Comparison of ENCODE assay signal across 1 cellular context in the genomic region with DNA sequence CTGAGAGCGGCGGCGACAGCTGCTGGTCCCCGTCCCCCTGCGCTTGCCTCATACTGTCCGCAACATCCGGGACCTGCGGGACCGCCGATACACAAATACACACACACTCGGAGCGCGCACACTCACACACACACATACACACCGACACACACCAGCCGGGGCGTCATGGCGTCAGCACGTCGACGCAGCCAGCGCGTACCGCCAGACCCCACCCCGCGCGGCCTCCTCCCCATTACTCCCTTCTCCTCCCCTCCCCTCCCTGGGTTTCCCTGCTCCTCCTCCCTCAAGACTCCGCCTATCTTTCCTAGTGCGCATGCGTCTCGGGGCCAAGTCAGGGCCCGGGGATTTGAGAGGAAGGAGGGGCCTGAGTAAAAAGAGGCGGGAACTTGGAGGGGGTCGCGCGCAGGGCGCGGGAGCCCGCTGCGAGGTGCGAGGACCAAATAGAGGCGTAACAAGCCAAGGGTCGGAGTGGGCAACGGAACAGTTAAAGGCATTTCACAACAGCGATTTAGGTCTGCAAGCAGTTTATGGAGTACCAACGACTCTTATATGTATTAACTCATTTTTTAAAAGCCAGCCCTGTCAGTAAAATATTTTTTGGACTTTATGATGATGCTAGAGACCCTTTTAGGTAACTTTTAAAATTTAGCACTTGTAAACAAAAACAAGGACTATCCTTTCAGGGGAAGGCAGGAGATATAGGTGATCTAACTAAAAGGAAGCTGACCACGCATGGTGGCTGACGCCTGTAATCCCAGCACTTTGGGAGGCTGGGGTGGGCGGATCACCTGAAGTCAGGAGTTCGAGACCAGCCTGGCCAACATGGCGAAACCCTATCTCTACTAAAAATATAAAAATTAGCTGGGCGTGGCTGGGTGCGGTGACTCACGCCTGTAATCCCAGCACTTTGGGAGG.
TF ChIP-seq lines count a peak whose summit lies in the region.

A gene (minus strand): TSS at position 165 of the 915 bp plus-strand sequence. CDS start 55,287 bp downstream, outside the sequence.

TF ChIP-seq in K562, 482 proteins besides CTCF, POLR2A, EP300 and RAD21 (continued from another document and continues in another):
- TF ChIP-seq, protein P1, sequence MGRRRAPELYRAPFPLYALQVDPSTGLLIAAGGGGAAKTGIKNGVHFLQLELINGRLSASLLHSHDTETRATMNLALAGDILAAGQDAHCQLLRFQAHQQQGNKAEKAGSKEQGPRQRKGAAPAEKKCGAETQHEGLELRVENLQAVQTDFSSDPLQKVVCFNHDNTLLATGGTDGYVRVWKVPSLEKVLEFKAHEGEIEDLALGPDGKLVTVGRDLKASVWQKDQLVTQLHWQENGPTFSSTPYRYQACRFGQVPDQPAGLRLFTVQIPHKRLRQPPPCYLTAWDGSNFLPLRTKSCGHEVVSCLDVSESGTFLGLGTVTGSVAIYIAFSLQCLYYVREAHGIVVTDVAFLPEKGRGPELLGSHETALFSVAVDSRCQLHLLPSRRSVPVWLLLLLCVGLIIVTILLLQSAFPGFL (CRISPR knock-in tag; IDR thresholded peaks at IDR 0.05) = no peak
- TF ChIP-seq MTF1 (CRISPR knock-in tag; IDR thresholded peaks at IDR 0.05; ENCODE audit: borderline replicate concordance) = no peak
- TF ChIP-seq SOX6 (IDR thresholded peaks at IDR 0.05) = peak; percentile 57
- TF ChIP-seq, protein P2, sequence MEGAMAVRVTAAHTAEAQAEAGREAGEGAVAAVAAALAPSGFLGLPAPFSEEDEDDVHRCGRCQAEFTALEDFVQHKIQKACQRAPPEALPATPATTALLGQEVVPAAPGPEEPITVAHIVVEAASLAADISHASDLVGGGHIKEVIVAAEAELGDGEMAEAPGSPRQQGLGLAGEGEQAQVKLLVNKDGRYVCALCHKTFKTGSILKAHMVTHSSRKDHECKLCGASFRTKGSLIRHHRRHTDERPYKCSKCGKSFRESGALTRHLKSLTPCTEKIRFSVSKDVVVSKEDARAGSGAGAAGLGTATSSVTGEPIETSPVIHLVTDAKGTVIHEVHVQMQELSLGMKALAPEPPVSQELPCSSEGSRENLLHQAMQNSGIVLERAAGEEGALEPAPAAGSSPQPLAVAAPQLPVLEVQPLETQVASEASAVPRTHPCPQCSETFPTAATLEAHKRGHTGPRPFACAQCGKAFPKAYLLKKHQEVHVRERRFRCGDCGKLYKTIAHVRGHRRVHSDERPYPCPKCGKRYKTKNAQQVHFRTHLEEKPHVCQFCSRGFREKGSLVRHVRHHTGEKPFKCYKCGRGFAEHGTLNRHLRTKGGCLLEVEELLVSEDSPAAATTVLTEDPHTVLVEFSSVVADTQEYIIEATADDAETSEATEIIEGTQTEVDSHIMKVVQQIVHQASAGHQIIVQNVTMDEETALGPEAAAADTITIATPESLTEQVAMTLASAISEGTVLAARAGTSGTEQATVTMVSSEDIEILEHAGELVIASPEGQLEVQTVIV (CRISPR knock-in tag; IDR thresholded peaks at IDR 0.05; ENCODE audit: borderline replicate concordance) = no peak
- peak; percentile 54 for TF ChIP-seq TBP (optimal IDR thresholded peaks at IDR 0.05; ENCODE audit: low read depth, low read length)
- TF ChIP-seq ZZZ3 (IDR thresholded peaks at IDR 0.05) = no peak
- TF ChIP-seq, protein P3, sequence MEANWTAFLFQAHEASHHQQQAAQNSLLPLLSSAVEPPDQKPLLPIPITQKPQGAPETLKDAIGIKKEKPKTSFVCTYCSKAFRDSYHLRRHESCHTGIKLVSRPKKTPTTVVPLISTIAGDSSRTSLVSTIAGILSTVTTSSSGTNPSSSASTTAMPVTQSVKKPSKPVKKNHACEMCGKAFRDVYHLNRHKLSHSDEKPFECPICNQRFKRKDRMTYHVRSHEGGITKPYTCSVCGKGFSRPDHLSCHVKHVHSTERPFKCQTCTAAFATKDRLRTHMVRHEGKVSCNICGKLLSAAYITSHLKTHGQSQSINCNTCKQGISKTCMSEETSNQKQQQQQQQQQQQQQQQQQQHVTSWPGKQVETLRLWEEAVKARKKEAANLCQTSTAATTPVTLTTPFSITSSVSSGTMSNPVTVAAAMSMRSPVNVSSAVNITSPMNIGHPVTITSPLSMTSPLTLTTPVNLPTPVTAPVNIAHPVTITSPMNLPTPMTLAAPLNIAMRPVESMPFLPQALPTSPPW (CRISPR knock-in tag; IDR thresholded peaks at IDR 0.05) = peak; percentile 93
- no peak for TF ChIP-seq MAFK (IDR thresholded peaks at IDR 0.05; ENCODE audit: low read length)
- TF ChIP-seq ZNF134 (CRISPR knock-in tag; conservative IDR thresholded peaks at IDR 0.05) = no peak
- TF ChIP-seq, protein P4, sequence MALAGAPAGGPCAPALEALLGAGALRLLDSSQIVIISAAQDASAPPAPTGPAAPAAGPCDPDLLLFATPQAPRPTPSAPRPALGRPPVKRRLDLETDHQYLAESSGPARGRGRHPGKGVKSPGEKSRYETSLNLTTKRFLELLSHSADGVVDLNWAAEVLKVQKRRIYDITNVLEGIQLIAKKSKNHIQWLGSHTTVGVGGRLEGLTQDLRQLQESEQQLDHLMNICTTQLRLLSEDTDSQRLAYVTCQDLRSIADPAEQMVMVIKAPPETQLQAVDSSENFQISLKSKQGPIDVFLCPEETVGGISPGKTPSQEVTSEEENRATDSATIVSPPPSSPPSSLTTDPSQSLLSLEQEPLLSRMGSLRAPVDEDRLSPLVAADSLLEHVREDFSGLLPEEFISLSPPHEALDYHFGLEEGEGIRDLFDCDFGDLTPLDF (CRISPR knock-in tag; IDR thresholded peaks at IDR 0.05) = peak; percentile 91
- TF ChIP-seq, protein P5, sequence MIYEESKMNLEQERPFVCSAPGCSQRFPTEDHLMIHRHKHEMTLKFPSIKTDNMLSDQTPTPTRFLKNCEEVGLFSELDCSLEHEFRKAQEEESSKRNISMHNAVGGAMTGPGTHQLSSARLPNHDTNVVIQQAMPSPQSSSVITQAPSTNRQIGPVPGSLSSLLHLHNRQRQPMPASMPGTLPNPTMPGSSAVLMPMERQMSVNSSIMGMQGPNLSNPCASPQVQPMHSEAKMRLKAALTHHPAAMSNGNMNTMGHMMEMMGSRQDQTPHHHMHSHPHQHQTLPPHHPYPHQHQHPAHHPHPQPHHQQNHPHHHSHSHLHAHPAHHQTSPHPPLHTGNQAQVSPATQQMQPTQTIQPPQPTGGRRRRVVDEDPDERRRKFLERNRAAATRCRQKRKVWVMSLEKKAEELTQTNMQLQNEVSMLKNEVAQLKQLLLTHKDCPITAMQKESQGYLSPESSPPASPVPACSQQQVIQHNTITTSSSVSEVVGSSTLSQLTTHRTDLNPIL (CRISPR knock-in tag; IDR thresholded peaks at IDR 0.05) = no peak
- TF ChIP-seq SNRNP70 (optimal IDR thresholded peaks at IDR 0.05; ENCODE audit: low read depth, low read length) = no peak
- TF ChIP-seq, protein P6, sequence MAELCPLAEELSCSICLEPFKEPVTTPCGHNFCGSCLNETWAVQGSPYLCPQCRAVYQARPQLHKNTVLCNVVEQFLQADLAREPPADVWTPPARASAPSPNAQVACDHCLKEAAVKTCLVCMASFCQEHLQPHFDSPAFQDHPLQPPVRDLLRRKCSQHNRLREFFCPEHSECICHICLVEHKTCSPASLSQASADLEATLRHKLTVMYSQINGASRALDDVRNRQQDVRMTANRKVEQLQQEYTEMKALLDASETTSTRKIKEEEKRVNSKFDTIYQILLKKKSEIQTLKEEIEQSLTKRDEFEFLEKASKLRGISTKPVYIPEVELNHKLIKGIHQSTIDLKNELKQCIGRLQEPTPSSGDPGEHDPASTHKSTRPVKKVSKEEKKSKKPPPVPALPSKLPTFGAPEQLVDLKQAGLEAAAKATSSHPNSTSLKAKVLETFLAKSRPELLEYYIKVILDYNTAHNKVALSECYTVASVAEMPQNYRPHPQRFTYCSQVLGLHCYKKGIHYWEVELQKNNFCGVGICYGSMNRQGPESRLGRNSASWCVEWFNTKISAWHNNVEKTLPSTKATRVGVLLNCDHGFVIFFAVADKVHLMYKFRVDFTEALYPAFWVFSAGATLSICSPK (IDR thresholded peaks at IDR 0.05; ENCODE audit: borderline replicate concordance) = no peak
- TF ChIP-seq, protein P7, sequence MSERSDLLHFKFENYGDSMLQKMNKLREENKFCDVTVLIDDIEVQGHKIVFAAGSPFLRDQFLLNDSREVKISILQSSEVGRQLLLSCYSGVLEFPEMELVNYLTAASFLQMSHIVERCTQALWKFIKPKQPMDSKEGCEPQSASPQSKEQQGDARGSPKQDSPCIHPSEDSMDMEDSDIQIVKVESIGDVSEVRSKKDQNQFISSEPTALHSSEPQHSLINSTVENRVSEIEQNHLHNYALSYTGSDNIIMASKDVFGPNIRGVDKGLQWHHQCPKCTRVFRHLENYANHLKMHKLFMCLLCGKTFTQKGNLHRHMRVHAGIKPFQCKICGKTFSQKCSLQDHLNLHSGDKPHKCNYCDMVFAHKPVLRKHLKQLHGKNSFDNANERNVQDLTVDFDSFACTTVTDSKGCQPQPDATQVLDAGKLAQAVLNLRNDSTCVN (CRISPR knock-in tag; IDR thresholded peaks at IDR 0.05) = no peak
- peak; percentile 91 for TF ChIP-seq MYNN (IDR thresholded peaks at IDR 0.05)
- TF ChIP-seq MYNN (CRISPR knock-in tag; IDR thresholded peaks at IDR 0.05) = no peak
- TF ChIP-seq BCOR (IDR thresholded peaks at IDR 0.05) = 0 out of 2 replicates have a peak, but pooled peaks have one; percentile 16
- TF ChIP-seq ZNF561 (CRISPR knock-in tag; conservative IDR thresholded peaks at IDR 0.05) = no peak
- TF ChIP-seq YY1 (IDR thresholded peaks at IDR 0.05; ENCODE audit: borderline replicate concordance in 1 of 3, control insufficient read depth in 1 of 3, extremely low read depth in 1 of 3, insufficient read depth in 3 of 3, insufficient read length in 1 of 3, insufficient replicate concordance in 2 of 3, low read depth in 1 of 3, low read length in 2 of 3) = peak in 1 of 3 experiments; percentile 48
- TF ChIP-seq NRF1 (conservative IDR thresholded peaks at IDR 0.05 in 1 of 2, IDR thresholded peaks at IDR 0.05 in 1 of 2) = peak; percentile 90 to 93
- TF ChIP-seq, protein P8, sequence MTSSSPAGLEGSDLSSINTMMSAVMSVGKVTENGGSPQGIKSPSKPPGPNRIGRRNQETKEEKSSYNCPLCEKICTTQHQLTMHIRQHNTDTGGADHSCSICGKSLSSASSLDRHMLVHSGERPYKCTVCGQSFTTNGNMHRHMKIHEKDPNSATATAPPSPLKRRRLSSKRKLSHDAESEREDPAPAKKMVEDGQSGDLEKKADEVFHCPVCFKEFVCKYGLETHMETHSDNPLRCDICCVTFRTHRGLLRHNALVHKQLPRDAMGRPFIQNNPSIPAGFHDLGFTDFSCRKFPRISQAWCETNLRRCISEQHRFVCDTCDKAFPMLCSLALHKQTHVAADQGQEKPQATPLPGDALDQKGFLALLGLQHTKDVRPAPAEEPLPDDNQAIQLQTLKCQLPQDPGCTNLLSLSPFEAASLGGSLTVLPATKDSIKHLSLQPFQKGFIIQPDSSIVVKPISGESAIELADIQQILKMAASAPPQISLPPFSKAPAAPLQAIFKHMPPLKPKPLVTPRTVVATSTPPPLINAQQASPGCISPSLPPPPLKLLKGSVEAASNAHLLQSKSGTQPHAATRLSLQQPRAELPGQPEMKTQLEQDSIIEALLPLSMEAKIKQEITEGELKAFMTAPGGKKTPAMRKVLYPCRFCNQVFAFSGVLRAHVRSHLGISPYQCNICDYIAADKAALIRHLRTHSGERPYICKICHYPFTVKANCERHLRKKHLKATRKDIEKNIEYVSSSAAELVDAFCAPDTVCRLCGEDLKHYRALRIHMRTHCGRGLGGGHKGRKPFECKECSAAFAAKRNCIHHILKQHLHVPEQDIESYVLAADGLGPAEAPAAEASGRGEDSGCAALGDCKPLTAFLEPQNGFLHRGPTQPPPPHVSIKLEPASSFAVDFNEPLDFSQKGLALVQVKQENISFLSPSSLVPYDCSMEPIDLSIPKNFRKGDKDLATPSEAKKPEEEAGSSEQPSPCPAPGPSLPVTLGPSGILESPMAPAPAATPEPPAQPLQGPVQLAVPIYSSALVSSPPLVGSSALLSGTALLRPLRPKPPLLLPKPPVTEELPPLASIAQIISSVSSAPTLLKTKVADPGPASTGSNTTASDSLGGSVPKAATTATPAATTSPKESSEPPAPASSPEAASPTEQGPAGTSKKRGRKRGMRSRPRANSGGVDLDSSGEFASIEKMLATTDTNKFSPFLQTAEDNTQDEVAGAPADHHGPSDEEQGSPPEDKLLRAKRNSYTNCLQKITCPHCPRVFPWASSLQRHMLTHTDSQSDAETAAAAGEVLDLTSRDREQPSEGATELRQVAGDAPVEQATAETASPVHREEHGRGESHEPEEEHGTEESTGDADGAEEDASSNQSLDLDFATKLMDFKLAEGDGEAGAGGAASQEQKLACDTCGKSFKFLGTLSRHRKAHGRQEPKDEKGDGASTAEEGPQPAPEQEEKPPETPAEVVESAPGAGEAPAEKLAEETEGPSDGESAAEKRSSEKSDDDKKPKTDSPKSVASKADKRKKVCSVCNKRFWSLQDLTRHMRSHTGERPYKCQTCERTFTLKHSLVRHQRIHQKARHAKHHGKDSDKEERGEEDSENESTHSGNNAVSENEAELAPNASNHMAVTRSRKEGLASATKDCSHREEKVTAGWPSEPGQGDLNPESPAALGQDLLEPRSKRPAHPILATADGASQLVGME (CRISPR knock-in tag; IDR thresholded peaks at IDR 0.05) = no peak
- peak; percentile 2; the same call in 1 of the 2 replicates for TF ChIP-seq SMAD4 (CRISPR knock-in tag; conservative IDR thresholded peaks at IDR 0.05)
- TF ChIP-seq ARID2 (IDR thresholded peaks at IDR 0.05) = no peak
- peak; percentile 89 to 96 for TF ChIP-seq MAZ (CRISPR knock-in tag; conservative IDR thresholded peaks at IDR 0.05 in 1 of 2, IDR thresholded peaks at IDR 0.05 in 1 of 2)
- TF ChIP-seq HNRNPL (IDR thresholded peaks at IDR 0.05; ENCODE audit: low read depth, low read length) = no peak
- TF ChIP-seq CHD2 (IDR thresholded peaks at IDR 0.05; ENCODE audit: low read depth, low read length) = no peak
- TF ChIP-seq RBM25 (IDR thresholded peaks at IDR 0.05; ENCODE audit: low read depth, low read length, severe bottlenecking) = no peak
- TF ChIP-seq ZNF830 (CRISPR knock-in tag; IDR thresholded peaks at IDR 0.05) = peak; percentile 11; the same call in 1 of the 2 replicates
- TF ChIP-seq ZSCAN29 (IDR thresholded peaks at IDR 0.05) = no peak
- TF ChIP-seq HIVEP1 (CRISPR knock-in tag; IDR thresholded peaks at IDR 0.05) = no peak
- TF ChIP-seq POU5F1 (IDR thresholded peaks at IDR 0.05; ENCODE audit: borderline replicate concordance, low read depth, low read length, partially characterized antibody) = no peak
- TF ChIP-seq TBL1XR1 (IDR thresholded peaks at IDR 0.05; ENCODE audit: low read length in 2 of 2) = peak in 1 of 2 experiments; percentile 34; a peak in 1 of 4 replicates
- TF ChIP-seq RBM17 (IDR thresholded peaks at IDR 0.05; ENCODE audit: borderline replicate concordance, low read depth, low read length) = no peak
- peak; percentile 97 for TF ChIP-seq NCOA6 (IDR thresholded peaks at IDR 0.05)
- TF ChIP-seq, protein P9, sequence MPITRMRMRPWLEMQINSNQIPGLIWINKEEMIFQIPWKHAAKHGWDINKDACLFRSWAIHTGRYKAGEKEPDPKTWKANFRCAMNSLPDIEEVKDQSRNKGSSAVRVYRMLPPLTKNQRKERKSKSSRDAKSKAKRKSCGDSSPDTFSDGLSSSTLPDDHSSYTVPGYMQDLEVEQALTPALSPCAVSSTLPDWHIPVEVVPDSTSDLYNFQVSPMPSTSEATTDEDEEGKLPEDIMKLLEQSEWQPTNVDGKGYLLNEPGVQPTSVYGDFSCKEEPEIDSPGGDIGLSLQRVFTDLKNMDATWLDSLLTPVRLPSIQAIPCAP (CRISPR knock-in tag; IDR thresholded peaks at IDR 0.05; ENCODE audit: borderline replicate concordance) = no peak
- no peak for TF ChIP-seq CHD1 (IDR thresholded peaks at IDR 0.05; ENCODE audit: low read length)
- no peak for TF ChIP-seq NONO (IDR thresholded peaks at IDR 0.05; ENCODE audit: low read depth in 2 of 2, low read length in 1 of 2)
- TF ChIP-seq NR2C2 (CRISPR knock-in tag; IDR thresholded peaks at IDR 0.05) = no peak
- TF ChIP-seq NR2C2 (tag; IDR thresholded peaks at IDR 0.05) = peak; percentile 27; the same call in 1 of the 2 replicates
- no peak for TF ChIP-seq PHTF2 (CRISPR knock-in tag; IDR thresholded peaks at IDR 0.05)
- no peak for TF ChIP-seq ZNF347 (CRISPR knock-in tag; IDR thresholded peaks at IDR 0.05; ENCODE audit: low read depth)
- TF ChIP-seq ILK (tag; IDR thresholded peaks at IDR 0.05; ENCODE audit: borderline replicate concordance, low read depth) = no peak
